Comparison of ENCODE assay signal across 1 cellular context in the genomic region with DNA sequence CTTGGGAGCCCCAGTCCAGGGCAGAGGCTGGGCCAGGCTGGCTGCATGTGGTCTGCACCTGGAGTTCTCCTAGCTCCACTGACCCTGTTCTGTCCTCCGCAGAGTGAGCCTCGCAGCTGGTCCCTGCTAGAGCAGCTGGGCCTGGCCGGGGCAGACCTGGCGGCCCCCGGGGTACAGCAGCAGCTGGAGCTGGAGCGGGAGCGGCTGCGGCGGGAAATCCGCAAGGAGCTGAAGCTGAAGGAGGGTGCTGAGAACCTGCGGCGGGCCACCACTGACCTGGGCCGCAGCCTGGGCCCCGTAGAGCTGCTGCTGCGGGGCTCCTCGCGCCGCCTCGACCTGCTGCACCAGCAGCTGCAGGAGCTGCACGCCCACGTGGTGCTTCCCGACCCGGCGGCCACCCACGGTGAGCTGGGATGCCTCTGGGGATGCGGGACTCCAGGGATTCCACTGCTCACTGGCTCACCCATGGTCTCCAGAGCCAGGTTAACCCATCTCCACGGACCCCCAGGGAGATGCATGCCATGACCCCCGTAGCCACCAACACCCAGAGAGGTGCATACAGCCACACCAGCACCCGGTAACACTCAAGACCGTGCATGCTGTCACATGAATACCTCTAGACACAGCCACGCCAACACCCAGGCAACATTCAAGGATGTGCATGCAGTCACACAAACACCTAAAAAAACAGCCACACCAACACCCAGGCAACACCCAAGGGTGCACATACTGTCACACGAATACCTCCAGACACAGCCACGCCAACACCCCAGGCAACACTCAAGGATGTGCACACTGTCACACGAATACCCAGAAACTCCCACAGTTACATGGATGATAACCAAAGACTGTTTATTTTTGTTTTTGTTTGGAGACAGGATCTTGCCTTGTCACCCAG.
TF ChIP-seq lines count a peak whose summit lies in the region.

No MANE protein-coding gene starts in this region.

TF ChIP-seq in H1, 55 proteins besides CTCF, POLR2A, EP300 and RAD21:
- TF ChIP-seq, protein P1, sequence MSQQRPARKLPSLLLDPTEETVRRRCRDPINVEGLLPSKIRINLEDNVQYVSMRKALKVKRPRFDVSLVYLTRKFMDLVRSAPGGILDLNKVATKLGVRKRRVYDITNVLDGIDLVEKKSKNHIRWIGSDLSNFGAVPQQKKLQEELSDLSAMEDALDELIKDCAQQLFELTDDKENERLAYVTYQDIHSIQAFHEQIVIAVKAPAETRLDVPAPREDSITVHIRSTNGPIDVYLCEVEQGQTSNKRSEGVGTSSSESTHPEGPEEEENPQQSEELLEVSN (IDR thresholded peaks at IDR 0.05), result no peak
- no peak for TF ChIP-seq CHD7 (IDR thresholded peaks at IDR 0.05; ENCODE audit: insufficient replicate concordance, low read length)
- TF ChIP-seq MAFK (IDR thresholded peaks at IDR 0.05; ENCODE audit: low read depth, low read length), result no peak
- no peak for TF ChIP-seq TAF7 (optimal IDR thresholded peaks at IDR 0.05; ENCODE audit: borderline replicate concordance, low read depth, low read length)
- TF ChIP-seq NANOG (IDR thresholded peaks at IDR 0.05; ENCODE audit: insufficient read depth, low read depth, low read length, poor library complexity, severe bottlenecking), result no peak
- no peak for TF ChIP-seq PHF8 (conservative IDR thresholded peaks at IDR 0.05; ENCODE audit: low read depth, low read length)
- TF ChIP-seq TEAD4 (IDR thresholded peaks at IDR 0.05; ENCODE audit: low read depth, low read length), result no peak
- TF ChIP-seq ASH2L (IDR thresholded peaks at IDR 0.05; ENCODE audit: low read length), result no peak
- no peak for TF ChIP-seq POU5F1 (IDR thresholded peaks at IDR 0.05; ENCODE audit: low read depth, low read length)
- TF ChIP-seq EZH2 (IDR thresholded peaks at IDR 0.05; ENCODE audit: low read depth, low read length, severe bottlenecking), result no peak
- TF ChIP-seq GTF2F1 (IDR thresholded peaks at IDR 0.05; ENCODE audit: borderline replicate concordance, low read depth, low read length), result no peak
- TF ChIP-seq, protein P2, sequence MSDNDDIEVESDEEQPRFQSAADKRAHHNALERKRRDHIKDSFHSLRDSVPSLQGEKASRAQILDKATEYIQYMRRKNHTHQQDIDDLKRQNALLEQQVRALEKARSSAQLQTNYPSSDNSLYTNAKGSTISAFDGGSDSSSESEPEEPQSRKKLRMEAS (IDR thresholded peaks at IDR 0.05), result no peak
- TF ChIP-seq SIX5 (IDR thresholded peaks at IDR 0.05; ENCODE audit: low read depth, low read length), result no peak
- TF ChIP-seq YY1 (IDR thresholded peaks at IDR 0.05; ENCODE audit: low read depth, low read length), result no peak
- TF ChIP-seq BACH1 (IDR thresholded peaks at IDR 0.05; ENCODE audit: low read length), result no peak
